17 cellular contexts compared by ENCODE assay signal in the genomic region with DNA sequence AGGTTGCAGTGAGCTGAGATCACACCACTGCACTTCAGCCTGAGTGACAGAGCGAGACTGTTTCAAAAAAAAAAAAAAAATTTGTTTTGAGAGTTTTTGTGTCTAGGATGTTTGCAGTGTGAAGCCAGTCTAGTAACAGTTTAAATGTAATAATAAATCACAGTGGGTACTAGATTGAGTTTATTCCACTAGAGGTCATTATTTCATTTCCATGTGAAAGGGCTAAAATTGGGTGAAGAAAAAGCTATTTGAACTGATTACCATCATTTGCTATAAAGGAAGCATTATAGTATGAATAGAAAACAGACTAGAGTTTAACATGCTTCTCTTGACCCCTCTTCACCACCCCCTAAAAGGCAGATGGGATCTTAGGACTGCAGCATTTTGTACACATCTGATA. TPM values are rescaled to one million over a fixed set of nuclear protein-coding genes. Genes with fewer than 3 reads are reported as not detected.
A peak's percentile ranks its signal among the peaks of the same experiment; 100 is the strongest.
DNase-seq lines count a peak whose midpoint lies in the region; ATAC-seq and TF ChIP-seq lines count a peak whose summit lies in the region.
"Had no signal": no experiment of that assay in that cellular context is flagged by ENCODE, and none has a peak within 500 bp of the region (broad histone marks: within the 10 kb centered on the region; RNA-seq: fewer than 3 reads in every experiment).

No MANE protein-coding gene starts in this region.

- intact Hi-C loops in heart right ventricle (cut with DNase I) (loop anchor here in 1 of 10 donors (10.0 kb wide), 1 partner anchor 72 kb away; a partner anchor contains a TSS), uterus (cut with DNase I; ENCODE audit: low total_unique reads) (no loop called here)

- WGBS in heart right ventricle, 2 donors, result 100% methylated on average over 1 of the region's 1 CpG
- 93% methylated on average over 1 of the region's 1 CpG for WGBS in hepatocyte (ENCODE audit: low lambda C conversion rate, missing lambda C conversion rate)

- no peak overlapping the region for H3K4me3 ChIP-seq in cardiac muscle cell
- no peak overlapping the region for H3K4me3 ChIP-seq in heart right ventricle
- H3K4me3 ChIP-seq in adipocyte (ENCODE audit: low read length), result no peak overlapping the region
- H3K4me3 ChIP-seq in hepatocyte, result no peak overlapping the region
- H3K4me3 ChIP-seq in uterus, result no peak overlapping the region
- H3K4me3 ChIP-seq: lung had no signal

- no peaks in the 10 kb centered on the region for H3K9me2 ChIP-seq in hepatocyte (replicated peaks; ENCODE audit: insufficient read depth)

- H3K36me3 ChIP-seq in cardiac muscle cell (peaks cover 28% of the 10 kb centered on the region), heart right ventricle (peaks cover 0 to 65% (median 18%) of the 10 kb centered on the region in 9 donors), adipocyte (ENCODE audit: control insufficient read depth, insufficient read depth, low read length, severe bottlenecking) (peaks cover 43% of the 10 kb centered on the region), hepatocyte (replicated peaks; ENCODE audit: insufficient read depth, low read depth) (peaks cover 3% of the 10 kb centered on the region), uterus (no peaks in the 10 kb centered on the region)

- H3K27ac ChIP-seq in cardiac muscle cell (no peak overlapping the region), heart right ventricle (no peak overlapping the region), hepatocyte (no peak overlapping the region), uterus (no peak overlapping the region)

- H3K4me1 ChIP-seq in cardiac muscle cell (ENCODE audit: low read depth), result no peaks in the 10 kb centered on the region
- no peaks in the 10 kb centered on the region for H3K4me1 ChIP-seq in heart right ventricle
- H3K4me1 ChIP-seq in adipocyte (ENCODE audit: control insufficient read depth, insufficient read depth, low read length), result no peaks in the 10 kb centered on the region
- H3K4me1 ChIP-seq in hepatocyte (ENCODE audit: insufficient read depth), result no peaks in the 10 kb centered on the region
- no peaks in the 10 kb centered on the region for H3K4me1 ChIP-seq in uterus
- H3K4me1 ChIP-seq: Caco-2 had no signal

- H3K9me3 ChIP-seq in cardiac muscle cell (ENCODE audit: low read depth) (no peaks in the 10 kb centered on the region), heart right ventricle (no peaks in the 10 kb centered on the region), adipocyte (ENCODE audit: control insufficient read depth, low read length) (no peaks in the 10 kb centered on the region), hepatocyte (ENCODE audit: low read depth) (no peaks in the 10 kb centered on the region), uterus (no peaks in the 10 kb centered on the region)
- H3K9me3 ChIP-seq: Caco-2 had no signal

- DNase-seq in cardiac muscle cell (ENCODE audit: low read depth in 1 of 2, low spot score in 1 of 2) (peak in 1 of 2 donors; percentile 32), heart right ventricle (no peak), adipocyte (ENCODE audit: low read depth) (peak; percentile 19), hepatocyte (ENCODE audit: low spot score) (no peak), foreskin melanocyte (no peak), glomerular visceral epithelial cell (ENCODE audit: extremely low spot score) (no peak), uterus (no peak)
- no peak for DNase-seq in activated CD8-positive, alpha-beta memory T cell treated with anti-CD3 and anti-CD28 coated beads, Interleukin-2, amount 50 U/mL, for 4 hours
- DNase-seq: activated CD4-positive, alpha-beta memory T cell treated with anti-CD3 and anti-CD28 coated beads for 36 hours; activated T-cell treated with anti-CD3 and anti-CD28 coated beads, Interleukin-2, amount 50 U/mL, for 48 hours; Caco-2; caudate nucleus; endodermal cell; natural killer cell; NCI-H2029; NCI-H526 had no signal

- H3K27me3 ChIP-seq in cardiac muscle cell (no peaks in the 10 kb centered on the region), heart right ventricle (no peaks in the 10 kb centered on the region), adipocyte (replicated peaks; ENCODE audit: control insufficient read depth, insufficient read depth, low read length) (no peaks in the 10 kb centered on the region), hepatocyte (no peaks in the 10 kb centered on the region), uterus (no peaks in the 10 kb centered on the region)

- ATAC-seq in heart right ventricle, result no peak
- ATAC-seq: natural killer cell had no signal

- TF ChIP-seq POLR2A in uterus (IDR thresholded peaks at IDR 0.05), result no peak

- TF ChIP-seq CTCF in cardiac muscle cell (IDR thresholded peaks at IDR 0.05; ENCODE audit: low read depth, low read length) (peak; percentile 21), heart right ventricle (IDR thresholded peaks at IDR 0.05) (peak in 3 of 9 donors; percentile 4 to 13 (median 11)), hepatocyte (IDR thresholded peaks at IDR 0.05; ENCODE audit: poor library complexity) (peak; percentile 26), uterus (IDR thresholded peaks at IDR 0.05) (no peak)

- H3K4me2 ChIP-seq in hepatocyte, result no peak overlapping the region

- no peak overlapping the region for H3K9ac ChIP-seq in adipocyte (ENCODE audit: low read length)

- H3K79me2 ChIP-seq in hepatocyte, result no peaks in the 10 kb centered on the region

- H4K20me1 ChIP-seq in hepatocyte (ENCODE audit: insufficient read depth, poor library complexity, severe bottlenecking), result no peaks in the 10 kb centered on the region

- H2AFZ ChIP-seq in hepatocyte, result no peak overlapping the region

RNA-seq across cellular contexts. Expression of a gene that starts 20.3 kb away (rescaled TPM):
- total RNA-seq in cardiac muscle cell (6.8 and 16.1 TPM in 2 replicates), heart right ventricle (10 to 100 TPM; 13.8 to 36.3 (median 19.1) TPM), hepatocyte (15.5 and 15.7 TPM in 2 replicates), uterus (10 to 100 TPM in 2 of 4 donors, 1 to 10 TPM in 2; 6.1 to 35.8 (median 19.5) TPM)
- polyA plus RNA-seq in cardiac muscle cell (146 and 159 TPM in 2 replicates), heart right ventricle (10 to 100 TPM; 11.1 to 16.6 TPM), hepatocyte (123 and 166 TPM in 2 replicates)

RNA-seq across cellular contexts. Expression of a gene that starts 31.9 kb away (rescaled TPM):
- total RNA-seq in cardiac muscle cell (12.6 and 18.3 TPM in 2 replicates), heart right ventricle (10 to 100 TPM in 4 of 10 donors, 1 to 10 TPM in 6; 8.7 to 12.9 (median 9.9) TPM), hepatocyte (20.7 and 22.0 TPM in 2 replicates), uterus (10 to 100 TPM; 13.3 to 35.7 (median 22.9) TPM)
- polyA plus RNA-seq in cardiac muscle cell (12.2 and 18.5 TPM in 2 replicates), heart right ventricle (10 to 100 TPM in 1 of 2 donors, 1 to 10 TPM in 1; 5.5 to 11.4 TPM), hepatocyte (10.9 and 12.9 TPM in 2 replicates)

Comparison
In these comparisons a context has a peak if more than half of its experiments do, and no peak if none do; other contexts are left out.
1. CTCF ChIP-seq: peak in cardiac muscle cell (single experiment) and hepatocyte (single experiment); none in uterus (0 of 4).